In genomic region chr19:14517840-14518505, GRCh38 we compare ENCODE assay signal across 1 cellular context.
TF ChIP-seq lines count a peak whose summit lies in the region.

Gene DNAJB1 (minus strand): TSS chr19:14518397. CDS start chr19:14518349, 48 bp downstream.

TF ChIP-seq in IMR-90, 13 proteins besides CTCF, POLR2A, EP300 and RAD21 (continued from another document):
- TF ChIP-seq ELK1 (IDR thresholded peaks at IDR 0.05; ENCODE audit: borderline replicate concordance, low read depth, low read length) (no peak), RFX5 (IDR thresholded peaks at IDR 0.05; ENCODE audit: low read depth, low read length) (no peak), CHD1 (IDR thresholded peaks at IDR 0.05; ENCODE audit: low read depth, low read length) (peak; percentile 95; the same call in 1 of the 2 replicates), NFE2L2 (IDR thresholded peaks at IDR 0.05; ENCODE audit: low read depth, low read length) (no peak), CEBPB (IDR thresholded peaks at IDR 0.05; ENCODE audit: low read depth, low read length) (no peak), BHLHE40 (IDR thresholded peaks at IDR 0.05; ENCODE audit: low read depth, low read length) (no peak)
